ENCODE assay signal across 25 cellular contexts in the genomic region with DNA sequence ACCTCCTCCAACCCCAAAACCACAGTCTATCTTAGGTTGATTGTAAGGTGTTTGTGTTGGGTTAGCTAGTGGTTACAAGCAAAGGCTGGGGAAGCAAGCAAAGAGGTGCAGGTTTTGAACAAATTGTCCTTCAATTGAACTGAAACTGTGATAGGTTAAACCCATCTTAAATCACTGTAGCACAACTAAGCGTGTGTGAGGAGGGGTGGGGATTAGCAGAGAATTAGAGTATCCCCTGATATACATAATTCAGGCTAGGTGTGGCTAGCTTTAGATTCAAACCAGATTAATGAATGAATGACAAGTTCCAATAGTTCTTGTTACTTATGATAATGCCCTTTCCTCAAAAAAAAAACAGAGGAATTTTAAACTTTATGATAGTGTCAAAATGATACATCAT.
"Had no signal": no experiment of that assay in that cellular context is flagged by ENCODE, and none has a peak within 500 bp of the region (broad histone marks: within the 10 kb centered on the region; RNA-seq: fewer than 3 reads in every experiment).

No MANE protein-coding gene starts in this region.

- H3K4me3 Mint-ChIP-seq: naive thymus-derived CD8-positive, alpha-beta T cell; natural killer cell treated with Interleukin-12 subunit alpha and Interleukin-12 subunit beta and Interleukin-15 and Interleukin-18, amount 100 ng/mL, for 72 hours; nephron progenitor cell; neural progenitor cell; stimulated activated effector memory CD8-positive, alpha-beta T cell treated with anti-CD3 and anti-CD28 coated beads, Interleukin-12 subunit alpha, Interleukin-12 subunit beta, amount 100 ng/mL, for 72 hours; stimulated activated naive B cell treated with anti-CD40 and anti-IgM and Interleukin-4, amounts not matched to agents 10 μg/mL and 1 μg/mL and 100 μg/mL, for 72 hours; stimulated activated naive CD8-positive, alpha-beta T cell treated with anti-CD3 and anti-CD28 coated beads, Interleukin-15, Interleukin-2, amounts not matched to agents 100 ng/mL and 50 ng/mL, for 24 hours had no signal

- H3K36me3 Mint-ChIP-seq: naive thymus-derived CD8-positive, alpha-beta T cell; natural killer cell treated with Interleukin-12 subunit alpha and Interleukin-12 subunit beta and Interleukin-15 and Interleukin-18, amount 100 ng/mL, for 72 hours; neural progenitor cell; stimulated activated effector memory CD8-positive, alpha-beta T cell treated with anti-CD3 and anti-CD28 coated beads, Interleukin-12 subunit alpha, Interleukin-12 subunit beta, amount 100 ng/mL, for 72 hours; stimulated activated naive B cell treated with anti-CD40 and anti-IgM and Interleukin-4, amounts not matched to agents 10 μg/mL and 1 μg/mL and 100 μg/mL, for 72 hours had no signal

- DNase-seq: naive thymus-derived CD8-positive, alpha-beta T cell; nephron progenitor cell; occipital lobe; ovary; posterior cingulate gyrus; psoas muscle; right cardiac atrium; right lobe of liver; sigmoid colon; small intestine; stimulated activated CD4-positive, alpha-beta T cell treated with anti-CD3 and anti-CD28 coated beads, Interleukin-15, amount 100 ng/mL, for 24 hours; stimulated activated CD4-positive, alpha-beta T cell treated with anti-CD3 and anti-CD28 coated beads, Interleukin-2, amount 100 ng/mL, for 24 hours; stimulated activated CD4-positive, alpha-beta T cell treated with anti-CD3 and anti-CD28 coated beads, Interleukin-2, amount 100 ng/mL, for 48 hours; stimulated activated CD4-positive, alpha-beta T cell treated with anti-CD3 and anti-CD28 coated beads, Interleukin-4, amount 100 ng/mL, for 24 hours; stimulated activated naive B cell treated with anti-CD40 and anti-IgM and Interleukin-4, amounts not matched to agents 10 μg/mL and 1 μg/mL and 100 μg/mL, for 72 hours; stimulated activated naive CD4-positive, alpha-beta T cell treated with Interleukin-2 at 50 U/mL for 16 hours; stomach; thyroid gland; trophoblast cell; upper lobe of left lung had no signal

- H3K9me3 Mint-ChIP-seq: natural killer cell treated with Interleukin-12 subunit alpha and Interleukin-12 subunit beta and Interleukin-15 and Interleukin-18, amount 100 ng/mL, for 72 hours; stimulated activated effector memory CD8-positive, alpha-beta T cell treated with anti-CD3 and anti-CD28 coated beads, Interleukin-12 subunit alpha, Interleukin-12 subunit beta, amount 100 ng/mL, for 72 hours; stimulated activated naive CD8-positive, alpha-beta T cell treated with anti-CD3 and anti-CD28 coated beads, Interleukin-15, Interleukin-2, amounts not matched to agents 100 ng/mL and 50 ng/mL, for 24 hours had no signal

- H3K4me1 Mint-ChIP-seq: naive thymus-derived CD8-positive, alpha-beta T cell; nephron progenitor cell; stimulated activated effector memory CD8-positive, alpha-beta T cell treated with anti-CD3 and anti-CD28 coated beads, Interleukin-12 subunit alpha, Interleukin-12 subunit beta, amount 100 ng/mL, for 72 hours; stimulated activated naive B cell treated with anti-CD40 and anti-IgM and Interleukin-4, amounts not matched to agents 10 μg/mL and 1 μg/mL and 100 μg/mL, for 72 hours had no signal

- H3K27ac Mint-ChIP-seq: naive thymus-derived CD8-positive, alpha-beta T cell; natural killer cell treated with Interleukin-12 subunit alpha and Interleukin-12 subunit beta and Interleukin-15 and Interleukin-18, amount 100 ng/mL, for 72 hours; nephron progenitor cell; neural progenitor cell; progenitor cell of endocrine pancreas; stimulated activated effector memory CD8-positive, alpha-beta T cell treated with anti-CD3 and anti-CD28 coated beads, Interleukin-12 subunit alpha, Interleukin-12 subunit beta, amount 100 ng/mL, for 72 hours; stimulated activated naive B cell treated with anti-CD40 and anti-IgM and Interleukin-4, amounts not matched to agents 10 μg/mL and 1 μg/mL and 100 μg/mL, for 72 hours; stimulated activated naive CD8-positive, alpha-beta T cell treated with anti-CD3 and anti-CD28 coated beads, Interleukin-15, Interleukin-2, amounts not matched to agents 100 ng/mL and 50 ng/mL, for 24 hours had no signal

- H3K27me3 Mint-ChIP-seq: natural killer cell treated with Interleukin-12 subunit alpha and Interleukin-12 subunit beta and Interleukin-15 and Interleukin-18, amount 100 ng/mL, for 72 hours; progenitor cell of endocrine pancreas; stimulated activated naive B cell treated with anti-CD40 and anti-IgM and Interleukin-4, amounts not matched to agents 10 μg/mL and 1 μg/mL and 100 μg/mL, for 72 hours; stimulated activated naive CD8-positive, alpha-beta T cell treated with anti-CD3 and anti-CD28 coated beads, Interleukin-15, Interleukin-2, amounts not matched to agents 100 ng/mL and 50 ng/mL, for 24 hours had no signal
